25 cellular contexts compared by ENCODE assay signal in genomic region chr12:127101086-127101485, GRCh38.
"Had no signal": no experiment of that assay in that cellular context is flagged by ENCODE, and none has a peak within 500 bp of the region (broad histone marks: within the 10 kb centered on the region; RNA-seq: fewer than 3 reads in every experiment).

No MANE protein-coding gene starts in this region.

- H3K9me3 ChIP-seq: left ventricle myocardium inferior, pancreas, prostate gland, right lobe of liver, spleen, suprapubic skin, thoracic aorta, tibial artery, upper lobe of right lung had no signal

- H3K9me3 Mint-ChIP-seq: immature natural killer cell; mesothelial cell of epicardium; natural killer cell treated with Interleukin-12 subunit alpha and Interleukin-12 subunit beta and Interleukin-15 and Interleukin-18, amount 100 ng/mL, for 72 hours; stimulated activated effector memory CD8-positive, alpha-beta T cell treated with anti-CD3 and anti-CD28 coated beads, Interleukin-12 subunit alpha, Interleukin-12 subunit beta, amount 100 ng/mL, for 72 hours; stimulated activated naive CD8-positive, alpha-beta T cell treated with anti-CD3 and anti-CD28 coated beads, Interleukin-15, Interleukin-2, amounts not matched to agents 100 ng/mL and 50 ng/mL, for 24 hours had no signal

- H3K36me3 Mint-ChIP-seq: immature natural killer cell; mesothelial cell of epicardium; naive thymus-derived CD4-positive, alpha-beta T cell; natural killer cell treated with Interleukin-12 subunit alpha and Interleukin-12 subunit beta and Interleukin-15 and Interleukin-18, amount 100 ng/mL, for 72 hours; stimulated activated effector memory CD8-positive, alpha-beta T cell treated with anti-CD3 and anti-CD28 coated beads, Interleukin-12 subunit alpha, Interleukin-12 subunit beta, amount 100 ng/mL, for 72 hours had no signal

- ATAC-seq: left colon; naive thymus-derived CD4-positive, alpha-beta T cell; natural killer cell treated with Interleukin-12 subunit alpha and Interleukin-12 subunit beta and Interleukin-15 and Interleukin-18, amount 100 ng/mL, for 72 hours; pancreas; right lobe of liver; stimulated activated effector memory CD8-positive, alpha-beta T cell treated with anti-CD3 and anti-CD28 coated beads, Interleukin-12 subunit alpha, Interleukin-12 subunit beta, amount 100 ng/mL, for 72 hours; upper lobe of right lung had no signal

- H3K4me3 Mint-ChIP-seq: immature natural killer cell; mesothelial cell of epicardium; naive thymus-derived CD4-positive, alpha-beta T cell; natural killer cell treated with Interleukin-12 subunit alpha and Interleukin-12 subunit beta and Interleukin-15 and Interleukin-18, amount 100 ng/mL, for 72 hours; stimulated activated effector memory CD8-positive, alpha-beta T cell treated with anti-CD3 and anti-CD28 coated beads, Interleukin-12 subunit alpha, Interleukin-12 subunit beta, amount 100 ng/mL, for 72 hours; stimulated activated naive CD8-positive, alpha-beta T cell treated with anti-CD3 and anti-CD28 coated beads, Interleukin-15, Interleukin-2, amounts not matched to agents 100 ng/mL and 50 ng/mL, for 24 hours had no signal

- H3K4me3 ChIP-seq: left ventricle myocardium inferior, lung, pancreas, prostate gland, right lobe of liver, spleen, suprapubic skin, thoracic aorta, tibial artery, upper lobe of right lung had no signal

- H3K4me1 ChIP-seq: left ventricle myocardium inferior, pancreas, prostate gland, right lobe of liver, spleen, suprapubic skin, tibial artery, upper lobe of right lung had no signal

- H3K27me3 ChIP-seq: pancreas, right lobe of liver, tibial artery, upper lobe of right lung had no signal

- DNase-seq: hypothalamus; immature natural killer cell; kidney; left colon; left ventricle myocardium inferior; mesendoderm; naive thymus-derived CD4-positive, alpha-beta T cell; pancreas; posterior cingulate gyrus; right lobe of liver; small intestine; spleen; stimulated activated CD4-positive, alpha-beta T cell treated with anti-CD3 and anti-CD28 coated beads, Interleukin-4, amount 100 ng/mL, for 24 hours; stimulated activated naive CD4-positive, alpha-beta T cell; tibial artery; trophoblast cell; upper lobe of right lung had no signal

- H3K36me3 ChIP-seq: left ventricle myocardium inferior, pancreas, prostate gland, right lobe of liver, spleen, suprapubic skin, thoracic aorta, tibial artery, upper lobe of right lung had no signal

- H3K27ac ChIP-seq: left ventricle myocardium inferior, pancreas, prostate gland, right lobe of liver, spleen, suprapubic skin, thoracic aorta, tibial artery, upper lobe of right lung had no signal

- H3K27ac Mint-ChIP-seq: immature natural killer cell; mesothelial cell of epicardium; naive thymus-derived CD4-positive, alpha-beta T cell; natural killer cell treated with Interleukin-12 subunit alpha and Interleukin-12 subunit beta and Interleukin-15 and Interleukin-18, amount 100 ng/mL, for 72 hours; stimulated activated effector memory CD8-positive, alpha-beta T cell treated with anti-CD3 and anti-CD28 coated beads, Interleukin-12 subunit alpha, Interleukin-12 subunit beta, amount 100 ng/mL, for 72 hours; stimulated activated naive CD8-positive, alpha-beta T cell treated with anti-CD3 and anti-CD28 coated beads, Interleukin-15, Interleukin-2, amounts not matched to agents 100 ng/mL and 50 ng/mL, for 24 hours had no signal

- H3K4me1 Mint-ChIP-seq: immature natural killer cell; mesothelial cell of epicardium; naive thymus-derived CD4-positive, alpha-beta T cell; stimulated activated effector memory CD8-positive, alpha-beta T cell treated with anti-CD3 and anti-CD28 coated beads, Interleukin-12 subunit alpha, Interleukin-12 subunit beta, amount 100 ng/mL, for 72 hours had no signal
